9 cellular contexts compared by ENCODE assay signal in the genomic region with DNA sequence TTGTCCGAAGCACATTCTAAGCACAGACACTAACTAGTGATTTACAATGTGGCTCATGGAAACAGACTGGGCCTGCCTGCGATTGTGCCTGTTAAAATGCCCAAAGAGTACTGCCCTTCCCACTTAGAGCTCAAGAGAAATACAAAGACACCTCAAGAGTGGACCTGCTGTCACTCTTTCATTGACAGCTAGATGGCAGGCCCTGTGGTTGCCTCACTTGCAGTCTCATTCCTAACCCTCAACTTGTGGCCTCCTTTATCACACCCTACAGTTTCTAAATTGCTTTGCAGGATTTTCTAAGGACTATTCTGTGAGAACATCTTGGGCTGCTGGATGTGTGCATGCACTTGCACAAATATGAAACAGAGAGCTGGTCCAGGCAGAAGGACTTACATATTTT.
A peak's percentile ranks its signal among the peaks of the same experiment; 100 is the strongest.
DNase-seq lines count a peak whose midpoint lies in the region; ATAC-seq and TF ChIP-seq lines count a peak whose summit lies in the region.
"Had no signal": no experiment of that assay in that cellular context is flagged by ENCODE, and none has a peak within 500 bp of the region (broad histone marks: within the 10 kb centered on the region; RNA-seq: fewer than 3 reads in every experiment).

No MANE protein-coding gene starts in this region.

- H3K9me3 Mint-ChIP-seq in endodermal cell (no peaks in the 10 kb centered on the region), endothelial cell (ENCODE audit: unreplicated experiment) (no peaks in the 10 kb centered on the region)

- no peaks in the 10 kb centered on the region for H3K27me3 Mint-ChIP-seq in endodermal cell (ENCODE audit: insufficient read depth)
- peaks cover 3% of the 10 kb centered on the region for H3K27me3 Mint-ChIP-seq in endothelial cell (ENCODE audit: unreplicated experiment)

- in situ Hi-C loops in GM13976 (cut with MboI; ENCODE audit: low sequenced_read_pairs, unreplicated experiment) = no loop called here

- TF ChIP-seq CTCF in GM13976 (IDR thresholded peaks at IDR 0.05; ENCODE audit: borderline replicate concordance, control extremely low read depth, extremely low read depth, insufficient read depth, missing control alignments) = peak; percentile 44
- peak; percentile 1 for TF ChIP-seq CTCF in HL-60 (IDR thresholded peaks at IDR 0.05; ENCODE audit: insufficient read depth, low read length)
- TF ChIP-seq CTCF in endodermal cell (conservative IDR thresholded peaks at IDR 0.05) = peak; percentile 75
- TF ChIP-seq CTCF in tibial nerve (IDR thresholded peaks at IDR 0.05) = peak in 1 of 5 experiments; percentile 20
- TF ChIP-seq CTCF in endothelial cell (IDR thresholded peaks at IDR 0.05; ENCODE audit: unreplicated experiment) = no peak

- no peak for TF ChIP-seq EP300 in tibial nerve (IDR thresholded peaks at IDR 0.05)

- H3K36me3 ChIP-seq in endodermal cell (ENCODE audit: control insufficient read depth, insufficient read depth, low read length) (no peaks in the 10 kb centered on the region), tibial nerve (no peaks in the 10 kb centered on the region)

- H3K27ac Mint-ChIP-seq in endodermal cell (no peak overlapping the region), endothelial cell (ENCODE audit: unreplicated experiment) (no peak overlapping the region)

- no peak overlapping the region for H3K4me3 ChIP-seq in HL-60 (replicated peaks; ENCODE audit: insufficient read depth, low read length)
- no peak overlapping the region for H3K4me3 ChIP-seq in endodermal cell (ENCODE audit: low read length)
- no peak overlapping the region for H3K4me3 ChIP-seq in tibial nerve
- H3K4me3 ChIP-seq: K562 had no signal

- H3K36me3 Mint-ChIP-seq in endodermal cell (ENCODE audit: low read depth) = no peaks in the 10 kb centered on the region
- H3K36me3 Mint-ChIP-seq in endothelial cell (ENCODE audit: low read depth, unreplicated experiment) = no peaks in the 10 kb centered on the region

- H3K4me1 ChIP-seq in endodermal cell (ENCODE audit: control insufficient read depth, insufficient read depth, low read length) (no peaks in the 10 kb centered on the region), tibial nerve (peaks cover 0 to 10% (median 0%) of the 10 kb centered on the region in 4 donors)

- no peak for TF ChIP-seq POLR2A in tibial nerve (IDR thresholded peaks at IDR 0.05)

- 83 to 86% methylated on average over 1 to 2 of the region's 2 CpGs for WGBS in endodermal cell (ENCODE audit: insufficient coverage in 1 of 2, insufficient read length in 1 of 2), 2 experiments
- 71 to 88% methylated on average over 2 of the region's 2 CpGs for WGBS in tibial nerve, 2 donors

- DNase-seq in GM13976 (ENCODE audit: low spot score) (no peak), HL-60 (ENCODE audit: low read depth in 1 of 2, low spot score in 1 of 2) (peak in 1 of 2 experiments; percentile 28), endodermal cell (peak; percentile 72), tibial nerve (ENCODE audit: low spot score in 2 of 2) (no peak), endothelial cell (ENCODE audit: low spot score) (no peak), T1000 (lab: John Stamatoyannopoulos, UW) (no peak)

- H3K27me3 ChIP-seq in HL-60 (ENCODE audit: insufficient read depth, poor library complexity, severe bottlenecking) = no peaks in the 10 kb centered on the region
- no peaks in the 10 kb centered on the region for H3K27me3 ChIP-seq in endodermal cell (ENCODE audit: control insufficient read depth, insufficient read depth, low read length, poor library complexity, severe bottlenecking)
- no peaks in the 10 kb centered on the region for H3K27me3 ChIP-seq in tibial nerve

- H3K4me3 Mint-ChIP-seq in endodermal cell = no peak overlapping the region
- no peak overlapping the region for H3K4me3 Mint-ChIP-seq in endothelial cell (ENCODE audit: unreplicated experiment)

- peak; percentile 75 for ATAC-seq in GM21423 (IDR thresholded peaks at IDR 0.05; ENCODE audit: unreplicated experiment)
- no peak for ATAC-seq in activated CD4-positive, CD25-positive, alpha-beta regulatory T cell treated with anti-CD3 and anti-CD28 coated beads, Interleukin-2, amount 50 U/mL, for 24 hours
- ATAC-seq: K562 had no signal

- H3K4me1 Mint-ChIP-seq in endodermal cell (peaks cover 4% of the 10 kb centered on the region), endothelial cell (ENCODE audit: unreplicated experiment) (no peaks in the 10 kb centered on the region)

- H3K27ac ChIP-seq in HL-60 (replicated peaks) = no peak overlapping the region
- no peak overlapping the region for H3K27ac ChIP-seq in endodermal cell (ENCODE audit: low read depth, low read length)
- H3K27ac ChIP-seq in tibial nerve = no peak overlapping the region

- no peak overlapping the region for H3K9ac ChIP-seq in endodermal cell (ENCODE audit: extremely low read depth, low read length, poor library complexity, severe bottlenecking)

- H3K9me3 ChIP-seq in endodermal cell (ENCODE audit: control insufficient read depth, low read length) (no peaks in the 10 kb centered on the region), tibial nerve (no peaks in the 10 kb centered on the region)
